ENCODE assay signal across 1 cellular context in the genomic region with DNA sequence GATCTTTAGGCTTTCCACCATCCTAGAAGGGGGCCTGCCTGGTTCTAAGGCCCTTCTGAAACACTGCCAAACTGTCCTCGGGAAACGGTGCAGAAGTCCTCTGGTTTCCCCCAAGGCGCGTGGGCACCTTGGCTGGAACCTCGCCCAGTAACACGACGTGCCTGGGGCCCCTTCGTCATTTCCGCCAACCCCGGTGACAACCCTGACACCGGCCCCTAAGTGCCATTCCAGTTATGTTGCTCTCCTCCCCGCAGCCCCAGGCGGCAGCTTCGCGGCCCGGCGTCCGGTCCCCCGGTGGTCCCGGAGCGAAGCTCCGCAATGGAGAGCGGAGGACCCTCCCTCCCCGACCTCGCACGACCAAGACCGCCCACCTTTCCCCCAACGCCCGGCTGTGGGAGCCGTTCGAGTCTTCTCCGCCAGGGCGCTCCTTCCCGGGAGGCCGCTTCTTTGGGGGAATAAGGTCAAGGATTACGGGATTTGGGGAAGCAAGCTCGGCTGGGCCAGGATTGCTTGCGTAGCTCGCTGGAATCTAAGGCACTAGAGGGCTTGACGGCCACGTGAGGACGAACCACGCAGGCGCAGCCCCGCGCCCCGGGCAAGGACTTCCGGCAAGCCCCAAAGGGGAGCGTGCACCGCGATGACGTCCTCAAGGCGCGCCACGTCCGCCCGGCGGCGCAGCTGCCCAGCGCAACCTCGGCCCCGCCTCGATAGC.
A peak's percentile ranks its signal among the peaks of the same experiment; 100 is the strongest.
TF ChIP-seq lines count a peak whose summit lies in the region.

No MANE protein-coding gene starts in this region.

TF ChIP-seq in GM12878, 131 proteins besides CTCF, POLR2A, EP300 and RAD21 (continued from another document and continues in another):
- TF ChIP-seq E4F1 (IDR thresholded peaks at IDR 0.05; ENCODE audit: borderline replicate concordance, partially characterized antibody) (peak; percentile 42), MYB (IDR thresholded peaks at IDR 0.05; ENCODE audit: borderline replicate concordance, low read depth, low read length) (no peak), CEBPB (IDR thresholded peaks at IDR 0.05; ENCODE audit: borderline replicate concordance in 1 of 2, low read depth in 2 of 2, low read length in 2 of 2) (no peak), ETV6 (conservative IDR thresholded peaks at IDR 0.05 in 1 of 2, IDR thresholded peaks at IDR 0.05 in 1 of 2; ENCODE audit: borderline replicate concordance in 1 of 2, low read depth in 1 of 2) (no peak), NFIC (IDR thresholded peaks at IDR 0.05; ENCODE audit: low read depth, low read length) (no peak), POLR2AphosphoS5 (IDR thresholded peaks at IDR 0.05; ENCODE audit: low read length) (peak; percentile 93), NR2C2 (IDR thresholded peaks at IDR 0.05; ENCODE audit: borderline replicate concordance, control insufficient read depth, insufficient read length, low read depth) (no peak), GABPA (IDR thresholded peaks at IDR 0.05; ENCODE audit: low read depth) (0 out of 2 replicates have a peak, but pooled peaks have one; percentile 30), MEF2B (IDR thresholded peaks at IDR 0.05; ENCODE audit: partially characterized antibody, poor library complexity, severe bottlenecking) (peak; percentile 62), GATAD2B (conservative IDR thresholded peaks at IDR 0.05; ENCODE audit: low read depth) (0 out of 2 replicates have a peak, but pooled peaks have one; percentile 66), SUZ12 (IDR thresholded peaks at IDR 0.05; ENCODE audit: unreplicated experiment) (no peak), LARP7 (IDR thresholded peaks at IDR 0.05) (peak; percentile 67), NBN (IDR thresholded peaks at IDR 0.05) (peak; percentile 87), ZBTB4 (CRISPR knock-in tag; IDR thresholded peaks at IDR 0.05) (no peak), IKZF1 (conservative IDR thresholded peaks at IDR 0.05) (peak; percentile 84), CBX3 (IDR thresholded peaks at IDR 0.05; ENCODE audit: borderline replicate concordance, low read depth) (no peak), SIN3A (IDR thresholded peaks at IDR 0.05; ENCODE audit: low read depth, low read length) (peak; percentile 54; the same call in 1 of the 2 replicates), NFYA (IDR thresholded peaks at IDR 0.05; ENCODE audit: borderline replicate concordance, low read depth, low read length) (no peak), ZNF274 (IDR thresholded peaks at IDR 0.05; ENCODE audit: insufficient read depth, insufficient read length) (no peak), HSF1 (IDR thresholded peaks at IDR 0.05; ENCODE audit: low read depth, low read length) (no peak), USF1 (IDR thresholded peaks at IDR 0.05; ENCODE audit: borderline replicate concordance, extremely low read length, insufficient read depth, low read depth, low read length) (peak; percentile 85), EZH2 (IDR thresholded peaks at IDR 0.05; ENCODE audit: borderline replicate concordance, control insufficient read depth, low read depth, low read length) (no peak), TCF3 (IDR thresholded peaks at IDR 0.05; ENCODE audit: borderline replicate concordance, insufficient read depth, low read depth, low read length) (peak; percentile 36; the same call in 1 of the 2 replicates), TARDBP (IDR thresholded peaks at IDR 0.05; ENCODE audit: borderline replicate concordance) (no peak), RCOR1 (conservative IDR thresholded peaks at IDR 0.05; ENCODE audit: low read depth, low read length) (no peak), JUNB (IDR thresholded peaks at IDR 0.05) (no peak), STAT3 (IDR thresholded peaks at IDR 0.05; ENCODE audit: low read depth, low read length) (no peak), RUNX3 (IDR thresholded peaks at IDR 0.05; ENCODE audit: low read length) (peak; percentile 18), IKZF2 (IDR thresholded peaks at IDR 0.05) (peak in 1 of 2 experiments; percentile 49; a peak in 3 of 4 replicates), RELA (IDR thresholded peaks at IDR 0.05; ENCODE audit: borderline replicate concordance, partially characterized antibody) (peak; percentile 20), RAD51 (IDR thresholded peaks at IDR 0.05) (peak; percentile 82), SPI1 (IDR thresholded peaks at IDR 0.05; ENCODE audit: borderline replicate concordance, insufficient read depth, low read depth, low read length) (no peak; the same call in 1 of the 2 replicates), ASH2L (IDR thresholded peaks at IDR 0.05; ENCODE audit: borderline replicate concordance, low read depth) (no peak), PKNOX1 (IDR thresholded peaks at IDR 0.05) (peak; percentile 62), PBX3 (IDR thresholded peaks at IDR 0.05; ENCODE audit: insufficient replicate concordance, low read depth, low read length) (peak; percentile 12), SP1 (IDR thresholded peaks at IDR 0.05; ENCODE audit: low read depth, low read length) (peak; percentile 74), PAX8 (IDR thresholded peaks at IDR 0.05) (no peak), ZBED1 (IDR thresholded peaks at IDR 0.05; ENCODE audit: borderline replicate concordance) (no peak), BCL11A (IDR thresholded peaks at IDR 0.05; ENCODE audit: low read depth, low read length) (no peak), ZNF622 (IDR thresholded peaks at IDR 0.05) (no peak)
- TF ChIP-seq, protein P1, sequence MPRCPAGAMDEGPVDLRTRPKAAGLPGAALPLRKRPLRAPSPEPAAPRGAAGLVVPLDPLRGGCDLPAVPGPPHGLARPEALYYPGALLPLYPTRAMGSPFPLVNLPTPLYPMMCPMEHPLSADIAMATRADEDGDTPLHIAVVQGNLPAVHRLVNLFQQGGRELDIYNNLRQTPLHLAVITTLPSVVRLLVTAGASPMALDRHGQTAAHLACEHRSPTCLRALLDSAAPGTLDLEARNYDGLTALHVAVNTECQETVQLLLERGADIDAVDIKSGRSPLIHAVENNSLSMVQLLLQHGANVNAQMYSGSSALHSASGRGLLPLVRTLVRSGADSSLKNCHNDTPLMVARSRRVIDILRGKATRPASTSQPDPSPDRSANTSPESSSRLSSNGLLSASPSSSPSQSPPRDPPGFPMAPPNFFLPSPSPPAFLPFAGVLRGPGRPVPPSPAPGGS (IDR thresholded peaks at IDR 0.05; ENCODE audit: borderline replicate concordance, insufficient read depth, low read depth, low read length, poor library complexity, severe bottlenecking), result peak; percentile 14
- TF ChIP-seq, protein P2, sequence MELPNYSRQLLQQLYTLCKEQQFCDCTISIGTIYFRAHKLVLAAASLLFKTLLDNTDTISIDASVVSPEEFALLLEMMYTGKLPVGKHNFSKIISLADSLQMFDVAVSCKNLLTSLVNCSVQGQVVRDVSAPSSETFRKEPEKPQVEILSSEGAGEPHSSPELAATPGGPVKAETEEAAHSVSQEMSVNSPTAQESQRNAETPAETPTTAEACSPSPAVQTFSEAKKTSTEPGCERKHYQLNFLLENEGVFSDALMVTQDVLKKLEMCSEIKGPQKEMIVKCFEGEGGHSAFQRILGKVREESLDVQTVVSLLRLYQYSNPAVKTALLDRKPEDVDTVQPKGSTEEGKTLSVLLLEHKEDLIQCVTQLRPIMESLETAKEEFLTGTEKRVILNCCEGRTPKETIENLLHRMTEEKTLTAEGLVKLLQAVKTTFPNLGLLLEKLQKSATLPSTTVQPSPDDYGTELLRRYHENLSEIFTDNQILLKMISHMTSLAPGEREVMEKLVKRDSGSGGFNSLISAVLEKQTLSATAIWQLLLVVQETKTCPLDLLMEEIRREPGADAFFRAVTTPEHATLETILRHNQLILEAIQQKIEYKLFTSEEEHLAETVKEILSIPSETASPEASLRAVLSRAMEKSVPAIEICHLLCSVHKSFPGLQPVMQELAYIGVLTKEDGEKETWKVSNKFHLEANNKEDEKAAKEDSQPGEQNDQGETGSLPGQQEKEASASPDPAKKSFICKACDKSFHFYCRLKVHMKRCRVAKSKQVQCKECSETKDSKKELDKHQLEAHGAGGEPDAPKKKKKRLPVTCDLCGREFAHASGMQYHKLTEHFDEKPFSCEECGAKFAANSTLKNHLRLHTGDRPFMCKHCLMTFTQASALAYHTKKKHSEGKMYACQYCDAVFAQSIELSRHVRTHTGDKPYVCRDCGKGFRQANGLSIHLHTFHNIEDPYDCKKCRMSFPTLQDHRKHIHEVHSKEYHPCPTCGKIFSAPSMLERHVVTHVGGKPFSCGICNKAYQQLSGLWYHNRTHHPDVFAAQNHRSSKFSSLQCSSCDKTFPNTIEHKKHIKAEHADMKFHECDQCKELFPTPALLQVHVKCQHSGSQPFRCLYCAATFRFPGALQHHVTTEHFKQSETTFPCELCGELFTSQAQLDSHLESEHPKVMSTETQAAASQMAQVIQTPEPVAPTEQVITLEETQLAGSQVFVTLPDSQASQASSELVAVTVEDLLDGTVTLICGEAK (IDR thresholded peaks at IDR 0.05; ENCODE audit: borderline replicate concordance), result peak; percentile 74; the same call in 1 of the 2 replicates
- TF ChIP-seq, protein P3, sequence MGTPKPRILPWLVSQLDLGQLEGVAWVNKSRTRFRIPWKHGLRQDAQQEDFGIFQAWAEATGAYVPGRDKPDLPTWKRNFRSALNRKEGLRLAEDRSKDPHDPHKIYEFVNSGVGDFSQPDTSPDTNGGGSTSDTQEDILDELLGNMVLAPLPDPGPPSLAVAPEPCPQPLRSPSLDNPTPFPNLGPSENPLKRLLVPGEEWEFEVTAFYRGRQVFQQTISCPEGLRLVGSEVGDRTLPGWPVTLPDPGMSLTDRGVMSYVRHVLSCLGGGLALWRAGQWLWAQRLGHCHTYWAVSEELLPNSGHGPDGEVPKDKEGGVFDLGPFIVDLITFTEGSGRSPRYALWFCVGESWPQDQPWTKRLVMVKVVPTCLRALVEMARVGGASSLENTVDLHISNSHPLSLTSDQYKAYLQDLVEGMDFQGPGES (IDR thresholded peaks at IDR 0.05), result no peak
